In the genomic region with DNA sequence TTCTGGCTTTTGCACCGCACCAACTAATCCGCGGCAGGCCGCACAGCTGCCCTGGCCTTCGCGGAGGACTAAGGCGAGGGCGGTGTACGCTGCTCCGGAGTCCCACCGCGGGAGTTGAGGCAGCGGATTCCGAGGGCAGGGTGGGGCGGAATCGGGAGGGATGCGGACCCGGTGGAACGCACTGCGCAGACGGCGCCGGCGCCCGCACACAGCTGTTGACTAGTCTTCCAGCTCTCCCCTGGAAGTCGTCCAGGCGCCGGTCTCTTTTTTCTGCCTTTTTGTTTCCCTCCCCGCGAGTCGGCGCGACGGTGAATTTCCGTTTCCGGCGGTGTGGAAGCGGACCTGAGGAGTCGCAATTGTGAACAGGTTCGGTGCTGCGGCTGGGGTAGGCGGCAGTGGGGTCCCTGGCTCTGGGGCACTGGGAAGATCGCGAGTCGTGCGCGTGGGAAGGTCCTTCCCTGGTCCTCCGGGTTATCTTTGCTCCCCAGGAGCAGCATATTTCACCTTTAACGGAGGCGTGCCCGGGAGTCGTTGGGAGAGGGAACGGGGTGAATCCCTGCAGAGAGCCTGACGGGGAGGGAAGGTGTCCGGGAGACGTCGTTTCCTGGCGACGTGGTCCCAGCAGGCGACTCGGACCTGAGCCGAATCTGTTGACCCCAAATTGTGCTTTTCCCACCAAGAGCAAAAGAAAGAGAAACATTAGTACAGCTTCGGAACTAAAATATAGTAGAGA, we compare ENCODE assay signal across 1 cellular context.
A peak's percentile ranks its signal among the peaks of the same experiment; 100 is the strongest.
TF ChIP-seq lines count a peak whose summit lies in the region.

Gene ASAH2B (plus strand): TSS at position 319 of the 733 bp plus-strand sequence. CDS start 5,195 bp downstream, outside the sequence.

TF ChIP-seq in HepG2, 621 proteins besides CTCF, POLR2A, EP300 and RAD21 (continued from another document and continues in another):
- TF ChIP-seq ARID5B (CRISPR knock-in tag; IDR thresholded peaks at IDR 0.05) (peak; percentile 53), ZNF619 (CRISPR knock-in tag; IDR thresholded peaks at IDR 0.05) (no peak), ZNF296 (CRISPR knock-in tag; conservative IDR thresholded peaks at IDR 0.05) (peak; percentile 28; the same call in 1 of the 2 replicates), ZNF670 (CRISPR knock-in tag; IDR thresholded peaks at IDR 0.05; ENCODE audit: borderline replicate concordance) (no peak), ZNF329 (CRISPR knock-in tag; IDR thresholded peaks at IDR 0.05; ENCODE audit: low read depth) (no peak), FOXA1 (IDR thresholded peaks at IDR 0.05) (no peak), FOXA1 (CRISPR knock-in tag; IDR thresholded peaks at IDR 0.05) (no peak; the same call in none of the 2 replicates), GFI1 (CRISPR knock-in tag; IDR thresholded peaks at IDR 0.05; ENCODE audit: borderline replicate concordance) (no peak), GPBP1L1 (CRISPR knock-in tag; IDR thresholded peaks at IDR 0.05) (no peak), SNAPC2 (CRISPR knock-in tag; IDR thresholded peaks at IDR 0.05) (no peak), CENPX (CRISPR knock-in tag; IDR thresholded peaks at IDR 0.05) (no peak), MNT (IDR thresholded peaks at IDR 0.05) (no peak), ETS1 (CRISPR knock-in tag; IDR thresholded peaks at IDR 0.05) (no peak), TP53 (CRISPR knock-in tag; conservative IDR thresholded peaks at IDR 0.05) (no peak), YEATS4 (CRISPR knock-in tag; IDR thresholded peaks at IDR 0.05; ENCODE audit: borderline replicate concordance) (peak; percentile 81), ZNF709 (CRISPR knock-in tag; IDR thresholded peaks at IDR 0.05) (peak; percentile 65; the same call in 1 of the 2 replicates), HOMEZ (CRISPR knock-in tag; IDR thresholded peaks at IDR 0.05; ENCODE audit: low read depth) (peak; percentile 64; the same call in 1 of the 2 replicates)
- TF ChIP-seq, protein P1, sequence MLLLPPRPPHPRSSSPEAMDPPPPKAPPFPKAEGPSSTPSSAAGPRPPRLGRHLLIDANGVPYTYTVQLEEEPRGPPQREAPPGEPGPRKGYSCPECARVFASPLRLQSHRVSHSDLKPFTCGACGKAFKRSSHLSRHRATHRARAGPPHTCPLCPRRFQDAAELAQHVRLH (CRISPR knock-in tag; IDR thresholded peaks at IDR 0.05; ENCODE audit: borderline replicate concordance, low read depth): peak; percentile 50; the same call in 1 of the 2 replicates
- TF ChIP-seq, protein P2, sequence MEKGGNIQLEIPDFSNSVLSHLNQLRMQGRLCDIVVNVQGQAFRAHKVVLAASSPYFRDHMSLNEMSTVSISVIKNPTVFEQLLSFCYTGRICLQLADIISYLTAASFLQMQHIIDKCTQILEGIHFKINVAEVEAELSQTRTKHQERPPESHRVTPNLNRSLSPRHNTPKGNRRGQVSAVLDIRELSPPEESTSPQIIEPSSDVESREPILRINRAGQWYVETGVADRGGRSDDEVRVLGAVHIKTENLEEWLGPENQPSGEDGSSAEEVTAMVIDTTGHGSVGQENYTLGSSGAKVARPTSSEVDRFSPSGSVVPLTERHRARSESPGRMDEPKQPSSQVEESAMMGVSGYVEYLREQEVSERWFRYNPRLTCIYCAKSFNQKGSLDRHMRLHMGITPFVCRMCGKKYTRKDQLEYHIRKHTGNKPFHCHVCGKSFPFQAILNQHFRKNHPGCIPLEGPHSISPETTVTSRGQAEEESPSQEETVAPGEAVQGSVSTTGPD (CRISPR knock-in tag; IDR thresholded peaks at IDR 0.05): no peak
- TF ChIP-seq, protein P3, sequence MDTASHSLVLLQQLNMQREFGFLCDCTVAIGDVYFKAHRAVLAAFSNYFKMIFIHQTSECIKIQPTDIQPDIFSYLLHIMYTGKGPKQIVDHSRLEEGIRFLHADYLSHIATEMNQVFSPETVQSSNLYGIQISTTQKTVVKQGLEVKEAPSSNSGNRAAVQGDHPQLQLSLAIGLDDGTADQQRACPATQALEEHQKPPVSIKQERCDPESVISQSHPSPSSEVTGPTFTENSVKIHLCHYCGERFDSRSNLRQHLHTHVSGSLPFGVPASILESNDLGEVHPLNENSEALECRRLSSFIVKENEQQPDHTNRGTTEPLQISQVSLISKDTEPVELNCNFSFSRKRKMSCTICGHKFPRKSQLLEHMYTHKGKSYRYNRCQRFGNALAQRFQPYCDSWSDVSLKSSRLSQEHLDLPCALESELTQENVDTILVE (CRISPR knock-in tag; IDR thresholded peaks at IDR 0.05): peak; percentile 41; the same call in 1 of the 2 replicates
- TF ChIP-seq, protein P4, sequence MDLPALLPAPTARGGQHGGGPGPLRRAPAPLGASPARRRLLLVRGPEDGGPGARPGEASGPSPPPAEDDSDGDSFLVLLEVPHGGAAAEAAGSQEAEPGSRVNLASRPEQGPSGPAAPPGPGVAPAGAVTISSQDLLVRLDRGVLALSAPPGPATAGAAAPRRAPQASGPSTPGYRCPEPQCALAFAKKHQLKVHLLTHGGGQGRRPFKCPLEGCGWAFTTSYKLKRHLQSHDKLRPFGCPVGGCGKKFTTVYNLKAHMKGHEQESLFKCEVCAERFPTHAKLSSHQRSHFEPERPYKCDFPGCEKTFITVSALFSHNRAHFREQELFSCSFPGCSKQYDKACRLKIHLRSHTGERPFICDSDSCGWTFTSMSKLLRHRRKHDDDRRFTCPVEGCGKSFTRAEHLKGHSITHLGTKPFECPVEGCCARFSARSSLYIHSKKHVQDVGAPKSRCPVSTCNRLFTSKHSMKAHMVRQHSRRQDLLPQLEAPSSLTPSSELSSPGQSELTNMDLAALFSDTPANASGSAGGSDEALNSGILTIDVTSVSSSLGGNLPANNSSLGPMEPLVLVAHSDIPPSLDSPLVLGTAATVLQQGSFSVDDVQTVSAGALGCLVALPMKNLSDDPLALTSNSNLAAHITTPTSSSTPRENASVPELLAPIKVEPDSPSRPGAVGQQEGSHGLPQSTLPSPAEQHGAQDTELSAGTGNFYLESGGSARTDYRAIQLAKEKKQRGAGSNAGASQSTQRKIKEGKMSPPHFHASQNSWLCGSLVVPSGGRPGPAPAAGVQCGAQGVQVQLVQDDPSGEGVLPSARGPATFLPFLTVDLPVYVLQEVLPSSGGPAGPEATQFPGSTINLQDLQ (CRISPR knock-in tag; IDR thresholded peaks at IDR 0.05): 0 out of 2 replicates have a peak, but pooled peaks have one; percentile 63
- TF ChIP-seq, protein P5, sequence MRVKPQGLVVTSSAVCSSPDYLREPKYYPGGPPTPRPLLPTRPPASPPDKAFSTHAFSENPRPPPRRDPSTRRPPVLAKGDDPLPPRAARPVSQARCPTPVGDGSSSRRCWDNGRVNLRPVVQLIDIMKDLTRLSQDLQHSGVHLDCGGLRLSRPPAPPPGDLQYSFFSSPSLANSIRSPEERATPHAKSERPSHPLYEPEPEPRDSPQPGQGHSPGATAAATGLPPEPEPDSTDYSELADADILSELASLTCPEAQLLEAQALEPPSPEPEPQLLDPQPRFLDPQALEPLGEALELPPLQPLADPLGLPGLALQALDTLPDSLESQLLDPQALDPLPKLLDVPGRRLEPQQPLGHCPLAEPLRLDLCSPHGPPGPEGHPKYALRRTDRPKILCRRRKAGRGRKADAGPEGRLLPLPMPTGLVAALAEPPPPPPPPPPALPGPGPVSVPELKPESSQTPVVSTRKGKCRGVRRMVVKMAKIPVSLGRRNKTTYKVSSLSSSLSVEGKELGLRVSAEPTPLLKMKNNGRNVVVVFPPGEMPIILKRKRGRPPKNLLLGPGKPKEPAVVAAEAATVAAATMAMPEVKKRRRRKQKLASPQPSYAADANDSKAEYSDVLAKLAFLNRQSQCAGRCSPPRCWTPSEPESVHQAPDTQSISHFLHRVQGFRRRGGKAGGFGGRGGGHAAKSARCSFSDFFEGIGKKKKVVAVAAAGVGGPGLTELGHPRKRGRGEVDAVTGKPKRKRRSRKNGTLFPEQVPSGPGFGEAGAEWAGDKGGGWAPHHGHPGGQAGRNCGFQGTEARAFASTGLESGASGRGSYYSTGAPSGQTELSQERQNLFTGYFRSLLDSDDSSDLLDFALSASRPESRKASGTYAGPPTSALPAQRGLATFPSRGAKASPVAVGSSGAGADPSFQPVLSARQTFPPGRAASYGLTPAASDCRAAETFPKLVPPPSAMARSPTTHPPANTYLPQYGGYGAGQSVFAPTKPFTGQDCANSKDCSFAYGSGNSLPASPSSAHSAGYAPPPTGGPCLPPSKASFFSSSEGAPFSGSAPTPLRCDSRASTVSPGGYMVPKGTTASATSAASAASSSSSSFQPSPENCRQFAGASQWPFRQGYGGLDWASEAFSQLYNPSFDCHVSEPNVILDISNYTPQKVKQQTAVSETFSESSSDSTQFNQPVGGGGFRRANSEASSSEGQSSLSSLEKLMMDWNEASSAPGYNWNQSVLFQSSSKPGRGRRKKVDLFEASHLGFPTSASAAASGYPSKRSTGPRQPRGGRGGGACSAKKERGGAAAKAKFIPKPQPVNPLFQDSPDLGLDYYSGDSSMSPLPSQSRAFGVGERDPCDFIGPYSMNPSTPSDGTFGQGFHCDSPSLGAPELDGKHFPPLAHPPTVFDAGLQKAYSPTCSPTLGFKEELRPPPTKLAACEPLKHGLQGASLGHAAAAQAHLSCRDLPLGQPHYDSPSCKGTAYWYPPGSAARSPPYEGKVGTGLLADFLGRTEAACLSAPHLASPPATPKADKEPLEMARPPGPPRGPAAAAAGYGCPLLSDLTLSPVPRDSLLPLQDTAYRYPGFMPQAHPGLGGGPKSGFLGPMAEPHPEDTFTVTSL (CRISPR knock-in tag; IDR thresholded peaks at IDR 0.05; ENCODE audit: borderline replicate concordance): no peak
- TF ChIP-seq, protein P6, sequence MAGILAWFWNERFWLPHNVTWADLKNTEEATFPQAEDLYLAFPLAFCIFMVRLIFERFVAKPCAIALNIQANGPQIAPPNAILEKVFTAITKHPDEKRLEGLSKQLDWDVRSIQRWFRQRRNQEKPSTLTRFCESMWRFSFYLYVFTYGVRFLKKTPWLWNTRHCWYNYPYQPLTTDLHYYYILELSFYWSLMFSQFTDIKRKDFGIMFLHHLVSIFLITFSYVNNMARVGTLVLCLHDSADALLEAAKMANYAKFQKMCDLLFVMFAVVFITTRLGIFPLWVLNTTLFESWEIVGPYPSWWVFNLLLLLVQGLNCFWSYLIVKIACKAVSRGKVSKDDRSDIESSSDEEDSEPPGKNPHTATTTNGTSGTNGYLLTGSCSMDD (CRISPR knock-in tag; IDR thresholded peaks at IDR 0.05): no peak
